12 cellular contexts compared by ENCODE assay signal in the genomic region with DNA sequence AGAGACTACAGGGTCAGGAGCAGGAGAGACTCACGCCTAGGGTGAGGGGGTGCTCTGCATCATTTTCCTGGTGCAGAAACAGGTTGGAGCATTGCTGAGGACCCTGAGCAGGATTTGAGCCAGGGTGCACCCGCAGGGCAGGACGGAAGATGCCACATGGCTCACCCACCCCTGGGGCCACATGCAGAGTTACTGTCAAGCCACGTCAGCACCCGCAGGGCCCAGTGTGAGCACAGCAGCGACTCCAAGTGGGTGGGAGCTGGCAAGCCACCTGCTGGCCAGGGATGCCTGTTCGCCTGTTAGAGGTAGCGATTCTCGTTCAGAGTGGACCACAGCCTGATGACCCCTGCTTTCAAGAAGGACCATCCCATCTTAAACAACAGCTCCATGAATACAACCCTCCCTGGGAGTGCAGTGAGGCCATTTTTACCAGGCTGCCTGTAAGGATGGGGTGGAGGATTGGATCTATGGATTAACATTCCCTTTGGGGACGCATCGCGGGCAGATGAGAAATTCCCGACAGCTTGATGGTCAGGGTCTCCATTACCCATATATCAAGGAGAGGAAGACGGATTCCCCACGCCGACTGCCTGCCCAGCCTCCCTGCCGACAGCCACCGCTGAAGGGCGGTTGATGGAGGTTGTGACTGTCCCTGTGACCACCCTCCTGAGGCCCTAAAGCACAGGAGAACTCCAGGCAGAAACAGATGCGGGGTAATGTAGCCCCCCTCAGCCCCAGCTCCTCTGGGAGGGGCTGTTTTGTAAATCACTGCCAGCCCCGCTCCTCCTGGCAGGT.
A peak's percentile ranks its signal among the peaks of the same experiment; 100 is the strongest.
DNase-seq lines count a peak whose midpoint lies in the region; ATAC-seq and TF ChIP-seq lines count a peak whose summit lies in the region.
"Had no signal": no experiment of that assay in that cellular context is flagged by ENCODE, and none has a peak within 500 bp of the region (broad histone marks: within the 10 kb centered on the region; RNA-seq: fewer than 3 reads in every experiment).

No MANE protein-coding gene starts in this region.

- peak; percentile 38 for TF ChIP-seq CTCF in HFFc6 (IDR thresholded peaks at IDR 0.05)
- TF ChIP-seq CTCF in right lobe of liver (IDR thresholded peaks at IDR 0.05), result no peak

- H3K4me1 Mint-ChIP-seq in HFFc6 (ENCODE audit: low read depth), result no peaks in the 10 kb centered on the region

- TF ChIP-seq POLR2A in right lobe of liver (IDR thresholded peaks at IDR 0.05), result no peak

- H3K27ac Mint-ChIP-seq in HFFc6, result no peak overlapping the region
- H3K27ac Mint-ChIP-seq: activated CD4-positive, alpha-beta T cell treated with anti-CD3 and anti-CD28 coated beads, Interleukin-2, amount 10 ng/mL, durations not matched to agents 7 days and 5 days had no signal

- intact Hi-C loops in right lobe of liver (cut with DNase I), result no loop called here

- no peaks in the 10 kb centered on the region for H3K27me3 ChIP-seq in right lobe of liver
- H3K27me3 ChIP-seq: SJCRH30 had no signal

- no peak overlapping the region for H3K4me3 Mint-ChIP-seq in HFFc6
- H3K4me3 Mint-ChIP-seq: activated CD4-positive, alpha-beta T cell treated with anti-CD3 and anti-CD28 coated beads, Interleukin-2, amount 10 ng/mL, durations not matched to agents 7 days and 5 days had no signal

- no peak overlapping the region for H3K27ac ChIP-seq in right lobe of liver
- H3K27ac ChIP-seq: SJCRH30 had no signal

- H3K9me3 Mint-ChIP-seq in HFFc6, result no peaks in the 10 kb centered on the region
- H3K9me3 Mint-ChIP-seq: activated CD4-positive, alpha-beta T cell treated with anti-CD3 and anti-CD28 coated beads, Interleukin-2, amount 10 ng/mL, durations not matched to agents 7 days and 5 days had no signal

- no peaks in the 10 kb centered on the region for H3K36me3 Mint-ChIP-seq in HFFc6 (ENCODE audit: low read depth)

- ATAC-seq in right lobe of liver (no peak), HG03442 (IDR thresholded peaks at IDR 0.05; ENCODE audit: unreplicated experiment) (no peak), GM21381 (IDR thresholded peaks at IDR 0.05; ENCODE audit: unreplicated experiment) (no peak)

- H3K9me3 ChIP-seq in right lobe of liver, result no peaks in the 10 kb centered on the region
- H3K9me3 ChIP-seq: SJCRH30 had no signal

- H3K36me3 ChIP-seq in right lobe of liver, result no peaks in the 10 kb centered on the region
- H3K36me3 ChIP-seq: SJCRH30 had no signal

- in situ Hi-C loops in KBM-7 (cut with MboI; ENCODE audit: low pct_unique_long_range_greater_than_20kb, low sequenced_read_pairs), result no loop called here

- no peak overlapping the region for H3K4me3 ChIP-seq in right lobe of liver
- H3K4me3 ChIP-seq: SJCRH30 had no signal

- peaks cover 19% of the 10 kb centered on the region for H3K27me3 Mint-ChIP-seq in HFFc6 (ENCODE audit: insufficient read depth)
- H3K27me3 Mint-ChIP-seq: activated CD4-positive, alpha-beta T cell treated with anti-CD3 and anti-CD28 coated beads, Interleukin-2, amount 10 ng/mL, durations not matched to agents 7 days and 5 days had no signal

- WGBS in right lobe of liver (ENCODE audit: insufficient coverage, low coverage, low lambda C conversion rate, missing lambda C conversion rate), result 100% methylated on average over 2 of the region's 21 CpGs

- DNase-seq in COLO668 (lab: John Stamatoyannopoulos, UW; ENCODE audit: unreplicated experiment) (peak; percentile 35), HFFc6 (no peak), SIG-M5 treated with dmso at 0.1 percent for 504 hours (lab: John Stamatoyannopoulos, UW; ENCODE audit: unreplicated experiment) (peak; percentile 91), right lobe of liver (peak in 2 of 3 donors; percentile 8 to 37), KBM-7 (no peak), HK-2 (ENCODE audit: unreplicated experiment) (no peak)
- DNase-seq: activated CD4-positive, alpha-beta T cell treated with anti-CD3 and anti-CD28 coated beads, Interleukin-2, amount 10 ng/mL, durations not matched to agents 7 days and 5 days; NCI-H1694 treated with DMSO at 0.1 percent for 48 hours; SJCRH30; small intestine had no signal

- no peaks in the 10 kb centered on the region for H3K4me1 ChIP-seq in right lobe of liver
- H3K4me1 ChIP-seq: SJCRH30 had no signal

Comparison
In these comparisons a context has a peak if more than half of its experiments do, and no peak if none do; other contexts are left out.
1. DNase-seq: peak in COLO668 (single experiment), SIG-M5 treated with dmso at 0.1 percent for 504 hours (single experiment) and right lobe of liver (2 of 3); none in HFFc6 (single experiment), KBM-7 (single experiment) and HK-2 (single experiment).